Comparison of ENCODE assay signal across 8 cellular contexts in genomic region chr22:24554316-24555159, GRCh38. TPM values are rescaled to one million over a fixed set of nuclear protein-coding genes. Genes with fewer than 3 reads are reported as not detected.
A peak's percentile ranks its signal among the peaks of the same experiment; 100 is the strongest.
DNase-seq lines count a peak whose midpoint lies in the region; ATAC-seq and TF ChIP-seq lines count a peak whose summit lies in the region.

Gene GUCD1 (minus strand): TSS chr22:24555138. CDS start chr22:24554991, 147 bp downstream.

- ATAC-seq in GM18505 (IDR thresholded peaks at IDR 0.05; ENCODE audit: unreplicated experiment) (peak; percentile 17), HG03097 (IDR thresholded peaks at IDR 0.05; ENCODE audit: low FRiP score, unreplicated experiment) (peak; percentile 4), left colon (peak; percentile 19)

- TF ChIP-seq POLR2A in GM18505 (IDR thresholded peaks at IDR 0.05; ENCODE audit: borderline replicate concordance, extremely low read depth, insufficient read depth, insufficient read length), result no peak

- intact Hi-C loops in left colon (cut with DNase I, micrococcal nuclease), result no loop called here

- DNase-seq in T-helper 2 cell (peak in 3 of 5 experiments; percentile 8 to 44 (median 8)), cerebellum (ENCODE audit: low spot score) (no peak), left colon (peak; percentile 49 to 56), NCI-H1694 treated with DMSO at 0.1 percent for 48 hours (lab: John Stamatoyannopoulos, UW) (no peak), NCI-H2107 (lab: John Stamatoyannopoulos, UW) (no peak)
- DNase-seq in stimulated activated CD4-positive, alpha-beta T cell treated with anti-CD3 and anti-CD28 coated beads, Interleukin-2, amount 100 ng/mL, for 4 hours (ENCODE audit: low read depth), result peak; percentile 6

RNA-seq across cellular contexts. Expression of gene GUCD1, which starts in this region (rescaled TPM):
- total RNA-seq in cerebellum (39.1 TPM), left colon (100 to 1,000 TPM; 219 to 241 TPM)

Comparison
In these comparisons a context has a peak if more than half of its experiments do, and no peak if none do; other contexts are left out.
1. DNase-seq: peak in T-helper 2 cell (3 of 5), left colon (2 of 2) and stimulated activated CD4-positive, alpha-beta T cell treated with anti-CD3 and anti-CD28 coated beads, Interleukin-2, amount 100 ng/mL, for 4 hours (single experiment); none in cerebellum (single experiment), NCI-H1694 treated with DMSO at 0.1 percent for 48 hours (single experiment) and NCI-H2107 (single experiment).
2. Peak in every context shown above with its lines, with median percentiles within 50 percentile points of each other: ATAC-seq.